Comparison of ENCODE assay signal across 16 cellular contexts in the genomic region with DNA sequence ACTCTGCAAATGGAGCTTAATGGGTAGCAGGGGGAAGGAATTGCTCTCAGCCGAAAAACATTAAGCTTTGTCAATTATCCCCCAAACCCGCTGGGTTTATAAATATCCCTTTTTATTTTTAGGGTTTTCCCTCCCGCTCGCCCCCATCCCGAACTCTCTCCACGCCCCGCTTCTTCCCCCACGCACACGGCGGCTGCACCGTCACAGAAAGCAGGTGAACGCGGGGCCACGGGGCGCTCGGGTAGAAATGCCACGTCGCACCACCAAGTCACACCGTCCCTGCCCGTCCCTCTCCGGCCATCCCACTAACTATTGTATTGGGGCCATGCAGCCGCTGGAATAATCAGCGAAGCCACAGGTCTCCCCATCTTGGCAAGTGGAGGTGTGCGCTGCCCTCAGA. TPM values are rescaled to one million over a fixed set of nuclear protein-coding genes. Genes with fewer than 3 reads are reported as not detected.
DNase-seq lines count a peak whose midpoint lies in the region; ATAC-seq and TF ChIP-seq lines count a peak whose summit lies in the region.
"Had no signal": no experiment of that assay in that cellular context is flagged by ENCODE, and none has a peak within 500 bp of the region (broad histone marks: within the 10 kb centered on the region; RNA-seq: fewer than 3 reads in every experiment).

No MANE protein-coding gene starts in this region.

- no peak overlapping the region for H3K4me3 ChIP-seq in rectal smooth muscle tissue (ENCODE audit: low read length)
- H3K4me3 ChIP-seq: HAP-1, K562 had no signal

- H3K27ac ChIP-seq in rectal smooth muscle tissue (ENCODE audit: low read depth, low read length), result no peak overlapping the region

- H3K4me3 Mint-ChIP-seq in WTC11, result peak overlapping the region; percentile 91; the same call in 1 of the 2 replicates
- H3K4me3 Mint-ChIP-seq in nephron progenitor cell, result peak overlapping the region; percentile 34
- H3K4me3 Mint-ChIP-seq in mesothelial cell of epicardium, result no peak overlapping the region

- POLR2A ChIA-PET in WTC11 (lab: Charles Lee), result interaction anchor here (0.6 kb wide), 2 partner anchors 10 to 249 kb away, joined by 3 read pairs; no protein-coding TSS in a partner anchor

- CTCF ChIA-PET in WTC11 (lab: Charles Lee), result interaction anchor here (1.1 to 1.7 kb wide), 2 partner anchors 10 to 187 kb away, joined by 3 to 5 read pairs; no protein-coding TSS in a partner anchor

- no peak for TF ChIP-seq CTCF in WTC11 (IDR thresholded peaks at IDR 0.05)
- no peak for TF ChIP-seq CTCF in nephron progenitor cell (IDR thresholded peaks at IDR 0.05)
- TF ChIP-seq CTCF in mesothelial cell of epicardium (IDR thresholded peaks at IDR 0.05; ENCODE audit: unreplicated experiment), result no peak

- no peaks in the 10 kb centered on the region for H3K9me3 ChIP-seq in ES-I3 (ENCODE audit: control insufficient read depth, insufficient read depth, low read length)

- DNase-seq in WTC11 (ENCODE audit: low spot score) (no peak), nephron progenitor cell (no peak), NCI-H2081 treated with DMSO at 0.1 percent for 48 hours (lab: John Stamatoyannopoulos, UW) (no peak), mesothelial cell of epicardium (ENCODE audit: low spot score in 2 of 2, unreplicated experiment in 2 of 2) (no peak)
- DNase-seq: NCI-H1105; NCI-H1694 treated with DMSO at 0.1 percent for 48 hours; NCI-H2107; NCI-H510A; NCI-H748 treated with DMSO at 0.1 percent for 48 hours; NK-92 treated with Interleukin-12 subunit alpha and Interleukin-12 subunit beta, amount 100 ng/mL, for 24 hours had no signal

- ATAC-seq in WTC11, result no peak
- no peak for ATAC-seq in GM21526 (IDR thresholded peaks at IDR 0.05; ENCODE audit: low FRiP score, unreplicated experiment)
- ATAC-seq: K562, Right ventricle myocardium inferior had no signal

- H3K9ac ChIP-seq in ES-I3 (ENCODE audit: low read depth, low read length) (peak overlapping the region; percentile 36; the same call in 1 of the 2 replicates), rectal smooth muscle tissue (ENCODE audit: low read length) (peak overlapping the region; percentile 40)

- H3K4me1 ChIP-seq in ES-I3 (ENCODE audit: insufficient read depth, low read length), result peaks cover 15% of the 10 kb centered on the region
- peaks cover 7% of the 10 kb centered on the region for H3K4me1 ChIP-seq in rectal smooth muscle tissue (ENCODE audit: control insufficient read depth, insufficient read depth, low read length)

- peaks cover 14% of the 10 kb centered on the region for H3K27me3 Mint-ChIP-seq in WTC11 (ENCODE audit: low read depth)
- peaks cover 18% of the 10 kb centered on the region for H3K27me3 Mint-ChIP-seq in nephron progenitor cell (ENCODE audit: low read depth, poor library complexity)
- H3K27me3 Mint-ChIP-seq in mesothelial cell of epicardium (ENCODE audit: low read depth), result peaks cover 63% of the 10 kb centered on the region

- H3K36me3 ChIP-seq in ES-I3 (ENCODE audit: insufficient read depth, low read length) (no peaks in the 10 kb centered on the region), rectal smooth muscle tissue (ENCODE audit: control insufficient read depth, insufficient read depth, low read length) (no peaks in the 10 kb centered on the region)
- H3K36me3 ChIP-seq: HAP-1 had no signal

- peaks cover 2% of the 10 kb centered on the region for H3K36me3 Mint-ChIP-seq in WTC11
- H3K36me3 Mint-ChIP-seq in nephron progenitor cell (ENCODE audit: low read depth), result peaks cover 4% of the 10 kb centered on the region
- no peaks in the 10 kb centered on the region for H3K36me3 Mint-ChIP-seq in mesothelial cell of epicardium

- H3K9me3 Mint-ChIP-seq in WTC11 (0 out of 2 replicates have a peak, but pooled peaks cover 3% of the 10 kb centered on the region), nephron progenitor cell (peaks cover 3% of the 10 kb centered on the region), mesothelial cell of epicardium (no peaks in the 10 kb centered on the region)

- H3K27ac Mint-ChIP-seq in WTC11 (no peak overlapping the region), nephron progenitor cell (no peak overlapping the region), mesothelial cell of epicardium (no peak overlapping the region)

- H3K27me3 ChIP-seq in rectal smooth muscle tissue (ENCODE audit: control insufficient read depth, insufficient read depth, low read length), result peaks cover 10% of the 10 kb centered on the region

- peaks cover 37% of the 10 kb centered on the region for H3K4me1 Mint-ChIP-seq in WTC11
- H3K4me1 Mint-ChIP-seq in nephron progenitor cell, result peaks cover 39% of the 10 kb centered on the region
- peaks cover 11% of the 10 kb centered on the region for H3K4me1 Mint-ChIP-seq in mesothelial cell of epicardium

TF ChIP-seq in WTC11, 78 proteins besides CTCF, POLR2A, EP300 and RAD21:
- TF ChIP-seq ZNF232 (CRISPR knock-in tag; IDR thresholded peaks at IDR 0.05), result no peak
- TF ChIP-seq TEAD1 (CRISPR knock-in tag; IDR thresholded peaks at IDR 0.05), result no peak
- TF ChIP-seq, protein P1, sequence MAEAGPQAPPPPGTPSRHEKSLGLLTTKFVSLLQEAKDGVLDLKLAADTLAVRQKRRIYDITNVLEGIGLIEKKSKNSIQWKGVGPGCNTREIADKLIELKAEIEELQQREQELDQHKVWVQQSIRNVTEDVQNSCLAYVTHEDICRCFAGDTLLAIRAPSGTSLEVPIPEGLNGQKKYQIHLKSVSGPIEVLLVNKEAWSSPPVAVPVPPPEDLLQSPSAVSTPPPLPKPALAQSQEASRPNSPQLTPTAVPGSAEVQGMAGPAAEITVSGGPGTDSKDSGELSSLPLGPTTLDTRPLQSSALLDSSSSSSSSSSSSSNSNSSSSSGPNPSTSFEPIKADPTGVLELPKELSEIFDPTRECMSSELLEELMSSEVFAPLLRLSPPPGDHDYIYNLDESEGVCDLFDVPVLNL (CRISPR knock-in tag; IDR thresholded peaks at IDR 0.05; ENCODE audit: borderline replicate concordance, low read depth), result no peak

RNA-seq across cellular contexts. Expression of gene PTPRS, which starts 3.5 kb away (rescaled TPM):
- total RNA-seq in WTC11 (2021) (201 to 253 TPM (median 244 TPM) in 3 replicates), mesothelial cell of epicardium (235 to 241 TPM (median 240 TPM) in 3 replicates)
